ENCODE assay signal across 8 cellular contexts in genomic region chr17:16653367-16654041, GRCh38. TPM values are rescaled to one million over a fixed set of nuclear protein-coding genes. Genes with fewer than 3 reads are reported as not detected.
DNase-seq lines count a peak whose midpoint lies in the region; FAIRE-seq and TF ChIP-seq lines count a peak whose summit lies in the region.

ZNF624 (minus strand) TSS chr17:16653850.

- H3K27ac Mint-ChIP-seq in activated naive CD4-positive, alpha-beta T cell treated with anti-CD3 and anti-CD28 coated beads for 36 hours = peak within 1 kb of the TSS; percentile 33

- H3K4me1 ChIP-seq in HAP-1 = peaks cover 9% of the 10 kb centered on the region
- no peaks in the 10 kb centered on the region for H3K4me1 ChIP-seq in MM.1S (ENCODE audit: low read length)
- H3K4me1 ChIP-seq in SJSA1 (replicated peaks) = no peaks in the 10 kb centered on the region; the same call in 1 of the 2 replicates
- peaks cover 10% of the 10 kb centered on the region for H3K4me1 ChIP-seq in neuron (ENCODE audit: insufficient read depth, low read length)

- no peaks in the 10 kb centered on the region for H3K36me3 ChIP-seq in HAP-1 (replicated peaks)
- no peaks in the 10 kb centered on the region for H3K36me3 ChIP-seq in MM.1S (replicated peaks; ENCODE audit: insufficient read depth, low read length)
- 0 out of 2 replicates have a peak, but pooled peaks cover 4% of the 10 kb centered on the region for H3K36me3 ChIP-seq in SJSA1
- H3K36me3 ChIP-seq in neuron (ENCODE audit: insufficient read depth, low read length) = peaks cover 18% of the 10 kb centered on the region

- intact Hi-C loops in activated naive CD4-positive, alpha-beta T cell treated with anti-CD3 and anti-CD28 coated beads for 36 hours (cut with micrococcal nuclease) = loop anchor here (2.0 to 5.0 kb wide), 5 partner anchors 65 to 436 kb away; partner anchors contain the start of genes NCOR1 and PIGL

- peak within 1 kb of the TSS; percentile 64 for H3K4me3 ChIP-seq in HAP-1
- peak within 1 kb of the TSS; percentile 83 for H3K4me3 ChIP-seq in MM.1S (ENCODE audit: low read length)
- peak within 1 kb of the TSS; percentile 67 for H3K4me3 ChIP-seq in SJSA1
- peak within 1 kb of the TSS; percentile 60 for H3K4me3 ChIP-seq in neuron (ENCODE audit: low read length)

- H4K20me1 ChIP-seq in MM.1S (ENCODE audit: insufficient read depth, low read length) = no peaks in the 10 kb centered on the region

- DNase-seq in HAP-1 (ENCODE audit: low spot score in 2 of 2) (peak; percentile 86 to 96), MM.1S (peak; percentile 89), SJSA1 (ENCODE audit: low read depth in 1 of 2, low spot score in 2 of 2) (peak; percentile 89 to 90), frontal cortex (ENCODE audit: low spot score in 2 of 2) (peak; percentile 85 to 87), stromal cell of bone marrow (ENCODE audit: low read depth) (peak; percentile 88)
- DNase-seq in activated naive CD4-positive, alpha-beta T cell treated with anti-CD3 and anti-CD28 coated beads for 36 hours = peak; percentile 91

- H3F3A ChIP-seq in MM.1S (ENCODE audit: insufficient read depth, low read length) = peaks cover 5% of the 10 kb centered on the region; the same call in 1 of the 2 replicates

- H3K9me2 ChIP-seq in MM.1S (replicated peaks; ENCODE audit: insufficient read depth, low read length) = no peaks in the 10 kb centered on the region

- no peaks in the 10 kb centered on the region for H3K9me3 Mint-ChIP-seq in activated naive CD4-positive, alpha-beta T cell treated with anti-CD3 and anti-CD28 coated beads for 36 hours

- FAIRE-seq in G401.6 (lab: Jason Lieb, UNC) = peak; percentile 97
- FAIRE-seq in frontal cortex (lab: Jason Lieb, UNC) = no peak

- H3K9me3 ChIP-seq in HAP-1 (no peaks in the 10 kb centered on the region; the same call in 1 of the 2 replicates), MM.1S (replicated peaks; ENCODE audit: insufficient read depth, low read length) (no peaks in the 10 kb centered on the region), SJSA1 (replicated peaks) (no peaks in the 10 kb centered on the region), neuron (ENCODE audit: low read length) (peaks cover 3% of the 10 kb centered on the region)

- no peaks in the 10 kb centered on the region for H3K79me2 ChIP-seq in MM.1S (ENCODE audit: low read length)

- H3K27me3 ChIP-seq in HAP-1 (ENCODE audit: low read depth) (no peaks in the 10 kb centered on the region), MM.1S (replicated peaks; ENCODE audit: insufficient read depth, low read length) (peaks cover 18% of the 10 kb centered on the region), SJSA1 (replicated peaks) (peaks cover 9% of the 10 kb centered on the region; the same call in 1 of the 2 replicates), neuron (ENCODE audit: insufficient read depth, low read length) (no peaks in the 10 kb centered on the region)

- no peak for TF ChIP-seq CTCF in MM.1S (IDR thresholded peaks at IDR 0.05; ENCODE audit: low read length)

- H3K27ac ChIP-seq in MM.1S (ENCODE audit: low read length) = peak within 1 kb of the TSS; percentile 50; the same call in 1 of the 2 replicates
- H3K27ac ChIP-seq in SJSA1 = peak within 1 kb of the TSS; percentile 55

- in situ Hi-C loops in HAP-1 (cut with MboI; ENCODE audit: low sequenced_read_pairs) = no loop called here

- H3K4me1 Mint-ChIP-seq in activated naive CD4-positive, alpha-beta T cell treated with anti-CD3 and anti-CD28 coated beads for 36 hours (ENCODE audit: low read depth) = peaks cover 17% of the 10 kb centered on the region

- CTCF ChIA-PET in activated naive CD4-positive, alpha-beta T cell treated with anti-CD3 and anti-CD28 coated beads for 36 hours (lab: Charles Lee) = interaction anchor here (1.7 to 1.9 kb wide), 2 partner anchors 64 to 70 kb away, joined by 4 to 9 read pairs; no protein-coding TSS in a partner anchor

- peak within 1 kb of the TSS; percentile 98 for H2AFZ ChIP-seq in MM.1S (ENCODE audit: low read length)
- peak within 1 kb of the TSS; percentile 59 for H2AFZ ChIP-seq in neuron (ENCODE audit: low read depth, low read length)

- H3K36me3 Mint-ChIP-seq in activated naive CD4-positive, alpha-beta T cell treated with anti-CD3 and anti-CD28 coated beads for 36 hours (ENCODE audit: low read depth) = no peaks in the 10 kb centered on the region

- peak within 1 kb of the TSS; percentile 75 for H3K4me2 ChIP-seq in MM.1S (ENCODE audit: low read depth, low read length)

- H3K27me3 Mint-ChIP-seq in activated naive CD4-positive, alpha-beta T cell treated with anti-CD3 and anti-CD28 coated beads for 36 hours (ENCODE audit: low read depth) = peaks cover 2% of the 10 kb centered on the region

- H3K4me3 Mint-ChIP-seq in activated naive CD4-positive, alpha-beta T cell treated with anti-CD3 and anti-CD28 coated beads for 36 hours = peak within 1 kb of the TSS; percentile 82

- H3K9ac ChIP-seq in MM.1S (ENCODE audit: low read length) = peak within 1 kb of the TSS; percentile 79

RNA-seq across cellular contexts. Expression of gene ZNF624, which starts in this region (rescaled TPM):
- 1.3 and 3.9 TPM in 2 replicates for total RNA-seq in SJSA1 (2014; rRNA removed; shearing (Covaris generic))
- 1 to 10 TPM; 3.9 TPM for total RNA-seq in activated naive CD4-positive, alpha-beta T cell treated with anti-CD3 and anti-CD28 coated beads for 36 hours
- total RNA-seq in frontal cortex = 34.6 TPM

Comparison
In these comparisons a context has a peak if more than half of its experiments do, and no peak if none do; other contexts are left out.
1. Peak in every context shown above with its lines: DNase-seq, H3K4me3 ChIP-seq and H3K27ac ChIP-seq.